ENCODE assay signal across 19 cellular contexts in genomic region chr16:29705030-29705429, GRCh38. TPM values are rescaled to one million over a fixed set of nuclear protein-coding genes. Genes with fewer than 3 reads are reported as not detected.
A peak's percentile ranks its signal among the peaks of the same experiment; 100 is the strongest.
DNase-seq lines count a peak whose midpoint lies in the region; ATAC-seq lines count a peak whose summit lies in the region.
"Had no signal": no experiment of that assay in that cellular context is flagged by ENCODE, and none has a peak within 500 bp of the region (broad histone marks: within the 10 kb centered on the region; RNA-seq: fewer than 3 reads in every experiment).

No MANE protein-coding gene starts in this region.

- in situ Hi-C loops in Caki2 (cut with HindIII; ENCODE audit: low pct_unique_long_range_greater_than_20kb, low sequenced_read_pairs): no loop called here

- H3K27me3 Mint-ChIP-seq in activated naive CD4-positive, alpha-beta T cell treated with anti-CD3 and anti-CD28 coated beads, Interleukin-2, amount 10 ng/mL, durations not matched to agents 7 days and 5 days: peaks cover under 1% of the 10 kb centered on the region
- no peaks in the 10 kb centered on the region for H3K27me3 Mint-ChIP-seq in activated naive CD4-positive, alpha-beta T cell treated with anti-CD3 and anti-CD28 coated beads for 36 hours (ENCODE audit: low read depth)
- no peaks in the 10 kb centered on the region for H3K27me3 Mint-ChIP-seq in central memory CD8-positive, alpha-beta T cell

- peaks cover 44% of the 10 kb centered on the region for H3K4me1 Mint-ChIP-seq in activated naive CD4-positive, alpha-beta T cell treated with anti-CD3 and anti-CD28 coated beads, Interleukin-2, amount 10 ng/mL, durations not matched to agents 7 days and 5 days
- H3K4me1 Mint-ChIP-seq in activated naive CD4-positive, alpha-beta T cell treated with anti-CD3 and anti-CD28 coated beads for 36 hours (ENCODE audit: low read depth): peaks cover 34% of the 10 kb centered on the region
- H3K4me1 Mint-ChIP-seq in central memory CD8-positive, alpha-beta T cell: peaks cover 36% of the 10 kb centered on the region

- CTCF ChIA-PET in activated naive CD4-positive, alpha-beta T cell treated with anti-CD3 and anti-CD28 coated beads, Interleukin-2, amount 10 ng/mL, durations not matched to agents 7 days and 5 days (lab: Charles Lee): no interaction called here
- CTCF ChIA-PET in activated naive CD4-positive, alpha-beta T cell treated with anti-CD3 and anti-CD28 coated beads for 36 hours (lab: Charles Lee): interaction anchor here (0.7 to 1.9 kb wide), 6 partner anchors 16 to 158 kb away, joined by 3 to 6 read pairs (median 4); partner anchors contain the start of genes CDIPT and KIF22

- H3K9me3 Mint-ChIP-seq in activated naive CD4-positive, alpha-beta T cell treated with anti-CD3 and anti-CD28 coated beads, Interleukin-2, amount 10 ng/mL, durations not matched to agents 7 days and 5 days: peaks cover 5% of the 10 kb centered on the region
- H3K9me3 Mint-ChIP-seq in activated naive CD4-positive, alpha-beta T cell treated with anti-CD3 and anti-CD28 coated beads for 36 hours: no peaks in the 10 kb centered on the region
- H3K9me3 Mint-ChIP-seq in central memory CD8-positive, alpha-beta T cell: no peaks in the 10 kb centered on the region
- H3K9me3 Mint-ChIP-seq: CD8-positive, alpha-beta T cell had no signal

- H3K36me3 Mint-ChIP-seq in activated naive CD4-positive, alpha-beta T cell treated with anti-CD3 and anti-CD28 coated beads, Interleukin-2, amount 10 ng/mL, durations not matched to agents 7 days and 5 days: peaks cover 2% of the 10 kb centered on the region
- no peaks in the 10 kb centered on the region for H3K36me3 Mint-ChIP-seq in activated naive CD4-positive, alpha-beta T cell treated with anti-CD3 and anti-CD28 coated beads for 36 hours (ENCODE audit: low read depth)
- H3K36me3 Mint-ChIP-seq in central memory CD8-positive, alpha-beta T cell (ENCODE audit: insufficient read depth): peaks cover 17% of the 10 kb centered on the region
- H3K36me3 Mint-ChIP-seq: CD8-positive, alpha-beta T cell; IgD-negative memory B cell had no signal

- intact Hi-C loops in activated naive CD4-positive, alpha-beta T cell treated with anti-CD3 and anti-CD28 coated beads for 36 hours (cut with micrococcal nuclease): no loop called here
- intact Hi-C loops in cardiac septum (cut with DNase I): no loop called here

- no peak overlapping the region for H3K4me3 Mint-ChIP-seq in activated naive CD4-positive, alpha-beta T cell treated with anti-CD3 and anti-CD28 coated beads, Interleukin-2, amount 10 ng/mL, durations not matched to agents 7 days and 5 days
- H3K4me3 Mint-ChIP-seq in activated naive CD4-positive, alpha-beta T cell treated with anti-CD3 and anti-CD28 coated beads for 36 hours: no peak overlapping the region
- H3K4me3 Mint-ChIP-seq in central memory CD8-positive, alpha-beta T cell: no peak overlapping the region
- H3K4me3 Mint-ChIP-seq: CD8-positive, alpha-beta T cell had no signal

- no peak for DNase-seq in activated naive CD4-positive, alpha-beta T cell treated with anti-CD3 and anti-CD28 coated beads, Interleukin-2, amount 10 ng/mL, durations not matched to agents 7 days and 5 days
- no peak for DNase-seq in activated naive CD4-positive, alpha-beta T cell treated with anti-CD3 and anti-CD28 coated beads for 36 hours
- DNase-seq in Caki2 (ENCODE audit: low read depth) (peak; percentile 32), renal cortical epithelial cell (ENCODE audit: low read depth) (peak; percentile 84), RKO (ENCODE audit: low spot score) (no peak), SIG-M5 treated with dmso at 0.1 percent for 504 hours (lab: John Stamatoyannopoulos, UW; ENCODE audit: unreplicated experiment) (no peak), cardiac septum (ENCODE audit: low spot score) (no peak)
- no peak for DNase-seq in central memory CD8-positive, alpha-beta T cell (ENCODE audit: low spot score in 2 of 2)
- DNase-seq: CD8-positive, alpha-beta T cell; NCI-H1105; NCI-H146; NCI-H2029 treated with DMSO at 0.1 percent for 48 hours; NCI-H2171 treated with DMSO at 0.1 percent for 48 hours; NCI-H526; OCI-M1; Right ventricle myocardium superior had no signal

- H3K27ac Mint-ChIP-seq in activated naive CD4-positive, alpha-beta T cell treated with anti-CD3 and anti-CD28 coated beads, Interleukin-2, amount 10 ng/mL, durations not matched to agents 7 days and 5 days: peak overlapping the region; percentile 63
- H3K27ac Mint-ChIP-seq in activated naive CD4-positive, alpha-beta T cell treated with anti-CD3 and anti-CD28 coated beads for 36 hours: no peak overlapping the region
- peak overlapping the region; percentile 67 for H3K27ac Mint-ChIP-seq in central memory CD8-positive, alpha-beta T cell (ENCODE audit: low read depth)
- H3K27ac Mint-ChIP-seq: CD8-positive, alpha-beta T cell; IgD-negative memory B cell had no signal

- no peak for ATAC-seq in central memory CD8-positive, alpha-beta T cell (replicated peaks; ENCODE audit: extremely low read depth, poor library complexity, severe bottlenecking)
- ATAC-seq: CD8-positive, alpha-beta T cell had no signal

RNA-seq across cellular contexts. Expression of gene QPRT, which starts 26.1 kb away (rescaled TPM):
- total RNA-seq in activated naive CD4-positive, alpha-beta T cell treated with anti-CD3 and anti-CD28 coated beads for 36 hours: 1 to 10 TPM; 8.3 to 9.2 TPM
- total RNA-seq in Caki2 (2014; rRNA removed; shearing (Covaris generic); ENCODE audit: low replicate concordance): 57.5 and 101 TPM in 2 replicates
- total RNA-seq in renal cortical epithelial cell (119 and 258 TPM in 2 replicates), cardiac septum (6.7 TPM)

RNA-seq across cellular contexts. Expression of gene C16orf54, which starts 40.8 kb away (rescaled TPM):
- 10 to 100 TPM; 11.4 to 12.1 TPM for total RNA-seq in activated naive CD4-positive, alpha-beta T cell treated with anti-CD3 and anti-CD28 coated beads for 36 hours
- total RNA-seq in Caki2 (2014; rRNA removed; shearing (Covaris generic); ENCODE audit: low replicate concordance): not detected in 2 replicates
- total RNA-seq in renal cortical epithelial cell (not detected in 2 replicates), cardiac septum (0.94 TPM)
- total RNA-seq: A673, RPMI7951 had no signal

RNA-seq across cellular contexts. Expression of gene SPN, which starts 42.0 kb away (rescaled TPM):
- total RNA-seq in activated naive CD4-positive, alpha-beta T cell treated with anti-CD3 and anti-CD28 coated beads for 36 hours: 10 to 100 TPM; 51.9 to 53.2 TPM
- total RNA-seq in Caki2 (2014; rRNA removed; shearing (Covaris generic); ENCODE audit: low replicate concordance): not detected in 2 replicates
- total RNA-seq in renal cortical epithelial cell: 0.05 TPM in 1 of 2 replicates, not detected in the other
- total RNA-seq in cardiac septum: 3.1 TPM
- total RNA-seq: A673, RPMI7951 had no signal

Comparison
In these comparisons a context has a peak if more than half of its experiments do, and no peak if none do; other contexts are left out.
1. DNase-seq: peak in Caki2 (single experiment) and renal cortical epithelial cell (single experiment); none in activated naive CD4-positive, alpha-beta T cell treated with anti-CD3 and anti-CD28 coated beads, Interleukin-2, amount 10 ng/mL, durations not matched to agents 7 days and 5 days (single experiment), activated naive CD4-positive, alpha-beta T cell treated with anti-CD3 and anti-CD28 coated beads for 36 hours (single experiment), central memory CD8-positive, alpha-beta T cell (0 of 2), RKO (single experiment), SIG-M5 treated with dmso at 0.1 percent for 504 hours (single experiment) and cardiac septum (single experiment).
2. RNA of gene SPN, which starts 42.0 kb away (total RNA-seq): 51.9 to 53.2 TPM in activated naive CD4-positive, alpha-beta T cell treated with anti-CD3 and anti-CD28 coated beads for 36 hours; 3.1 TPM in cardiac septum (single experiment), 0.05 TPM in renal cortical epithelial cell and not detected in Caki2; every median in the first group is over 10 times any median in the second.